In genomic region chr5:149636191-149636860, GRCh38 we compare ENCODE assay signal across 11 cellular contexts. TPM values are rescaled to one million over a fixed set of nuclear protein-coding genes. Genes with fewer than 3 reads are reported as not detected.
"Had no signal": no experiment of that assay in that cellular context is flagged by ENCODE, and none has a peak within 500 bp of the region (broad histone marks: within the 10 kb centered on the region; RNA-seq: fewer than 3 reads in every experiment).

No MANE protein-coding gene starts in this region.

- H3K4me3 Mint-ChIP-seq: naive thymus-derived CD8-positive, alpha-beta T cell had no signal

- H3K36me3 Mint-ChIP-seq: naive thymus-derived CD8-positive, alpha-beta T cell had no signal

- H3K27ac Mint-ChIP-seq: naive thymus-derived CD8-positive, alpha-beta T cell had no signal

- H3K27me3 Mint-ChIP-seq: naive thymus-derived CD8-positive, alpha-beta T cell had no signal

- DNase-seq: cortex of kidney; effector CD8-positive, alpha-beta T cell; stimulated activated CD4-positive, alpha-beta T cell treated with anti-CD3 and anti-CD28 coated beads, Interleukin-12 subunit alpha, Interleukin-12 subunit beta, amount 100 ng/mL, for 4 hours; stomach; transverse colon had no signal

- H3K4me3 ChIP-seq: dorsolateral prefrontal cortex, gastrocnemius medialis, heart right ventricle, stomach, thoracic aorta, transverse colon had no signal

- H3K27me3 ChIP-seq: dorsolateral prefrontal cortex, gastrocnemius medialis, heart right ventricle, neutrophil, stomach, transverse colon had no signal

- H3K9me3 Mint-ChIP-seq: naive thymus-derived CD8-positive, alpha-beta T cell had no signal

- H3K27ac ChIP-seq: heart right ventricle, neutrophil, thoracic aorta, transverse colon had no signal

- H3K9me3 ChIP-seq: gastrocnemius medialis, heart right ventricle, neutrophil, stomach, thoracic aorta, transverse colon had no signal

- H3K36me3 ChIP-seq: gastrocnemius medialis, neutrophil, thoracic aorta, transverse colon had no signal

RNA-seq across cellular contexts. Expression of gene ARHGEF37, which starts 55.0 kb away (rescaled TPM):
- polyA plus RNA-seq: naive thymus-derived CD8-positive, alpha-beta T cell had no signal
